In the genomic region with DNA sequence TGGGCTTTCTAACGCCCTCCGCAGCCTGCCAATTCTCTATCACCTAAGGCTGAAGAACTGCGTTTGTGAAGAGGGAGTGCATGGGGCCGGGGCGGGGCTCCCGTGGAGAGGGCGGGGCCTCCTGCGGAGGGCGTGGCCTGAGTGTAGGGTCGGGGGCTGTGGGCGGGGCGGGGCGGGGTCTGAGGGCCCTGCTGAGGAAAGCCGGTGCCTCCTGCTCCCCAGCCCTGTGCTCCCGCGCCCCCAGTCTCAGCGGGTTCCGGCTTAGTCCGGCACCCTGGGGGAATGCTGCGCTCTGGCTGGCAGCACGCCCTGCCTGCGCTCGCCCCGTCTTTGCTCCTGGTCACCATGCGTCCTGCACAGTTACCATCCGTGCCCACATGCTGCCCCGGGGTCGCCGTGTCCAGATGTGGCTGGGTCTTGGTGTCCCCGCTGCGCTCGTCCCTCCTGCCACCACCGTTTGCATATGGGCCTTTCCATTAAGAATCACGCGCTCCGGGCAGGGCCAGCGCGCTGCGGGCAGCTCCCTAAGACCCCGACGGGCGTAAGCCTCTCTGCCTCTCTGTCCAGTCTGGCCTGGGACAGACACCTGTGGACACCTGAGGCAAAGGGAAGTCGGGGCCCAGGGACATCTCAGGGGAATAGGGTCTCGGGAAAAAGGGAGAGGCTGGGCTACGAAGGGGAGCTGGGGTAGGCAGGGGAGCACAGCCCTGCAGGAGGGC, we compare ENCODE assay signal across 8 cellular contexts.
DNase-seq lines count a peak whose midpoint lies in the region; ATAC-seq and TF ChIP-seq lines count a peak whose summit lies in the region.

No MANE protein-coding gene starts in this region.

- intact Hi-C loops in CD4-positive, alpha-beta memory T cell (cut with micrococcal nuclease): no loop called here
- intact Hi-C loops in activated CD4-positive, alpha-beta T cell treated with anti-CD3 and anti-CD28 coated beads, Interleukin-2, amount 10 ng/mL, durations not matched to agents 24 days and 14 days (cut with micrococcal nuclease): no loop called here
- intact Hi-C loops in Right ventricle myocardium superior (cut with DNase I) (no loop called here), spleen (cut with DNase I; ENCODE audit: low total_unique reads) (no loop called here)

- no peaks in the 10 kb centered on the region for H3K36me3 ChIP-seq in CD4-positive, alpha-beta memory T cell (ENCODE audit: insufficient read depth, low read length)
- no peaks in the 10 kb centered on the region for H3K36me3 ChIP-seq in spleen

- H3K4me1 ChIP-seq in CD4-positive, alpha-beta memory T cell (ENCODE audit: insufficient read depth, low read length): no peaks in the 10 kb centered on the region
- H3K4me1 ChIP-seq in spleen: peaks cover 5 to 22% (median 16%) of the 10 kb centered on the region in 6 donors

- no peaks in the 10 kb centered on the region for H3K36me3 Mint-ChIP-seq in CD4-positive, alpha-beta memory T cell
- no peaks in the 10 kb centered on the region for H3K36me3 Mint-ChIP-seq in activated CD4-positive, alpha-beta T cell treated with anti-CD3 and anti-CD28 coated beads, Interleukin-2, amount 10 ng/mL, durations not matched to agents 24 days and 14 days (ENCODE audit: low read depth)

- H3K27me3 ChIP-seq in CD4-positive, alpha-beta memory T cell (ENCODE audit: insufficient read depth, low read length): no peaks in the 10 kb centered on the region
- peaks cover 0 to 65% (median 29%) of the 10 kb centered on the region in 7 donors for H3K27me3 ChIP-seq in spleen (replicated peaks in 1 of 7)

- H3K4me1 Mint-ChIP-seq in CD4-positive, alpha-beta memory T cell: peaks cover 4 to 15% (median 10%) of the 10 kb centered on the region in 4 donors
- H3K4me1 Mint-ChIP-seq in activated CD4-positive, alpha-beta T cell treated with anti-CD3 and anti-CD28 coated beads, Interleukin-2, amount 10 ng/mL, durations not matched to agents 24 days and 14 days: peaks cover 4% of the 10 kb centered on the region

- no peaks in the 10 kb centered on the region for H3K9me3 ChIP-seq in CD4-positive, alpha-beta memory T cell (ENCODE audit: control insufficient read depth in 1 of 2, low read length in 2 of 2)
- H3K9me3 ChIP-seq in spleen: no peaks in the 10 kb centered on the region

- ATAC-seq in Right ventricle myocardium superior (ENCODE audit: poor library complexity): peak; percentile 45
- ATAC-seq in GM18498 (IDR thresholded peaks at IDR 0.05; ENCODE audit: unreplicated experiment): no peak

- no peak overlapping the region for H3K4me3 ChIP-seq in CD4-positive, alpha-beta memory T cell (ENCODE audit: low read length in 2 of 2)
- H3K4me3 ChIP-seq in spleen: peak overlapping the region; percentile 6 to 59 (median 21)

- H3K4me3 Mint-ChIP-seq in CD4-positive, alpha-beta memory T cell: peak overlapping the region; percentile 61 to 81 (median 77)
- peak overlapping the region; percentile 66 for H3K4me3 Mint-ChIP-seq in activated CD4-positive, alpha-beta T cell treated with anti-CD3 and anti-CD28 coated beads, Interleukin-2, amount 10 ng/mL, durations not matched to agents 24 days and 14 days

- DNase-seq in CD4-positive, alpha-beta memory T cell: peak in 4 of 5 donors; percentile 16 to 25 (median 20)
- DNase-seq in activated CD4-positive, alpha-beta T cell treated with anti-CD3 and anti-CD28 coated beads, Interleukin-2, amount 10 ng/mL, durations not matched to agents 24 days and 14 days: peak; percentile 69
- DNase-seq in Right ventricle myocardium superior (no peak), spleen (peak; percentile 76), ACHN (no peak), cerebellar nuclear complex (lab: John Stamatoyannopoulos, UW) (no peak), pons (ENCODE audit: low spot score) (no peak)

- WGBS in spleen, 5 donors: 4 to 10% (median 5%) methylated on average over 12 to 45 of the region's 45 CpGs

- POLR2A ChIA-PET in CD4-positive, alpha-beta memory T cell (lab: Charles Lee; ENCODE audit: partially characterized antibody): interaction anchor here (1.0 kb wide), 1 partner anchor 205 kb away, joined by 3 read pairs; a partner anchor contains a TSS

- no peak overlapping the region for H3K27ac ChIP-seq in CD4-positive, alpha-beta memory T cell (ENCODE audit: low read depth, low read length)
- peak overlapping the region in 1 of 8 donors; percentile 51 for H3K27ac ChIP-seq in spleen

- no peak for TF ChIP-seq POLR2A in spleen (IDR thresholded peaks at IDR 0.05)

- peaks cover 0 to 1% (median 0%) of the 10 kb centered on the region in 8 donors for H3K9me3 Mint-ChIP-seq in CD4-positive, alpha-beta memory T cell
- no peaks in the 10 kb centered on the region for H3K9me3 Mint-ChIP-seq in activated CD4-positive, alpha-beta T cell treated with anti-CD3 and anti-CD28 coated beads, Interleukin-2, amount 10 ng/mL, durations not matched to agents 24 days and 14 days

- TF ChIP-seq CTCF in spleen (IDR thresholded peaks at IDR 0.05 in 8 of 11, conservative IDR thresholded peaks at IDR 0.05 in 3 of 11): no peak

- H3K27ac Mint-ChIP-seq in CD4-positive, alpha-beta memory T cell: peak overlapping the region in 2 of 7 donors; percentile 27 to 43
- no peak overlapping the region for H3K27ac Mint-ChIP-seq in activated CD4-positive, alpha-beta T cell treated with anti-CD3 and anti-CD28 coated beads, Interleukin-2, amount 10 ng/mL, durations not matched to agents 24 days and 14 days

- in situ Hi-C loops in ACHN (cut with HindIII; ENCODE audit: low pct_ligation_motif_present, low pct_unique_long_range_greater_than_20kb, low sequenced_read_pairs): no loop called here

- peaks cover 13 to 20% of the 10 kb centered on the region in 2 donors for H3K27me3 Mint-ChIP-seq in CD4-positive, alpha-beta memory T cell
- peaks cover 33% of the 10 kb centered on the region for H3K27me3 Mint-ChIP-seq in activated CD4-positive, alpha-beta T cell treated with anti-CD3 and anti-CD28 coated beads, Interleukin-2, amount 10 ng/mL, durations not matched to agents 24 days and 14 days

- CTCF ChIA-PET in CD4-positive, alpha-beta memory T cell (lab: Charles Lee; ENCODE audit: partially characterized antibody): no interaction called here

Comparison
In these comparisons a context has a peak if more than half of its experiments do, and no peak if none do; other contexts are left out.
1. DNase-seq: peak in CD4-positive, alpha-beta memory T cell (4 of 5), activated CD4-positive, alpha-beta T cell treated with anti-CD3 and anti-CD28 coated beads, Interleukin-2, amount 10 ng/mL, durations not matched to agents 24 days and 14 days (single experiment) and spleen (single experiment); none in Right ventricle myocardium superior (single experiment), ACHN (single experiment), cerebellar nuclear complex (0 of 2) and pons (single experiment).
2. H3K4me3 ChIP-seq: peak in spleen (8 of 8); none in CD4-positive, alpha-beta memory T cell (0 of 2).